Comparison of ENCODE assay signal across 9 cellular contexts in genomic region chr3:106428565-106428994, GRCh38.
A peak's percentile ranks its signal among the peaks of the same experiment; 100 is the strongest.
DNase-seq lines count a peak whose midpoint lies in the region; ATAC-seq, FAIRE-seq and TF ChIP-seq lines count a peak whose summit lies in the region.
"Had no signal": no experiment of that assay in that cellular context is flagged by ENCODE, and none has a peak within 500 bp of the region (broad histone marks: within the 10 kb centered on the region; RNA-seq: fewer than 3 reads in every experiment).

No MANE protein-coding gene starts in this region.

- no peak overlapping the region for H3K27ac ChIP-seq in pancreas

- no peaks in the 10 kb centered on the region for H3K4me1 ChIP-seq in pancreas

- intact Hi-C loops in pancreas (cut with DNase I) = no loop called here

- in situ Hi-C loops in Caki2 (cut with HindIII; ENCODE audit: low pct_unique_long_range_greater_than_20kb, low sequenced_read_pairs) = no loop called here

- no peak overlapping the region for H3K4me3 ChIP-seq in bronchial epithelial cell (ENCODE audit: low read depth, low read length)
- no peak overlapping the region for H3K4me3 ChIP-seq in pancreas

- FAIRE-seq in bronchial epithelial cell (lab: Jason Lieb, UNC) (no peak), pancreas (lab: Jason Lieb, UNC) (peak; percentile 20)

- H3K36me3 ChIP-seq in bronchial epithelial cell (ENCODE audit: control insufficient read depth, insufficient read depth, low read length) (no peaks in the 10 kb centered on the region), pancreas (no peaks in the 10 kb centered on the region)

- no peaks in the 10 kb centered on the region for H3K27me3 ChIP-seq in bronchial epithelial cell (ENCODE audit: control insufficient read depth, insufficient read depth, low read length)
- no peaks in the 10 kb centered on the region for H3K27me3 ChIP-seq in pancreas

- DNase-seq in Caki2 (ENCODE audit: low read depth) = peak; percentile 92
- peak; percentile 98 for DNase-seq in MV-4-11 (lab: John Stamatoyannopoulos, UW)
- peak; percentile 97 for DNase-seq in bronchial epithelial cell (ENCODE audit: low read depth)
- DNase-seq in pancreas = no peak
- DNase-seq in NCI-H510A (lab: John Stamatoyannopoulos, UW) = no peak
- DNase-seq in NCI-H2196 treated with DMSO at 0.1 percent for 48 hours (lab: John Stamatoyannopoulos, UW; ENCODE audit: unreplicated experiment) = no peak
- DNase-seq: effector CD4-positive, alpha-beta T cell had no signal

- TF ChIP-seq CTCF in bronchial epithelial cell (IDR thresholded peaks at IDR 0.05; ENCODE audit: insufficient read depth, low read length, severe bottlenecking) (no peak), pancreas (IDR thresholded peaks at IDR 0.05) (no peak)

- H3K9me3 ChIP-seq in pancreas = no peaks in the 10 kb centered on the region

- WGBS in pancreas, 2 donors = 33 to 37% methylated on average over 2 of the region's 2 CpGs

- ATAC-seq in pancreas (peak in 3 of 4 donors; percentile 15 to 66 (median 32)), HG03460 (IDR thresholded peaks at IDR 0.05; ENCODE audit: unreplicated experiment) (no peak), HG03342 (IDR thresholded peaks at IDR 0.05; ENCODE audit: unreplicated experiment) (no peak)

Comparison
In these comparisons a context has a peak if more than half of its experiments do, and no peak if none do; other contexts are left out.
1. DNase-seq: peak in Caki2 (single experiment), MV-4-11 (single experiment) and bronchial epithelial cell (single experiment); none in pancreas (0 of 6), NCI-H510A (single experiment) and NCI-H2196 treated with DMSO at 0.1 percent for 48 hours (single experiment).
2. ATAC-seq: peak in pancreas (3 of 4); none in HG03460 (single experiment) and HG03342 (single experiment).